8 cellular contexts compared by ENCODE assay signal in the genomic region with DNA sequence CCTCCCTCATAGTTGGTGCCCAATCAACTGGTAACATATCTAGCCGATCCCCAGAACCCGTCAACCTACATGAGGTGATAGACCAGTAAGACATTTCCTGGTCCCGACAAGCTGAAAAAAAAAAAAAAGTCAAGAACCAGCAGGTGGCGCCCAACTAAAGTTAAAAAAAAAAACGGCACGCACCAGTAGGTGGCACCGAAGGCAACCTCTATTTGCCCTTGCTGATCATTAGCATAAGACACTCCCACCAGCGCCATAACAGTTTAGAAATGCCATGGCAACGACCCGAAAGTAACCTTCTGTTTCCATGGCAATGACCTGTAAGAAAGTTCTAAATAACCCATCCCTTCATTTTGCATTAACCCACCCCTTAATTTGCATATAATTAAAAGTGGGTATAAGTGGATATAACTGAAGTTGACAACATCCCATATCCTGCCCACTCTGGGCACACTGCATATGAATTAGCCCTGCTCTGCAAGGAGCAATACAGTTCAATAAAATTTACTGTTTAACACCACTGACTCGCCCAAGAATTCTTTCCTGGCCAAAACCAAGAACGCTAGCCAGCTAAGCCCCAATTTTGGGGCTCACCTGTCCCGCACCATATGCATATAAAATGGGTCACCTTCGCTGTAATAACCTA.
A peak's percentile ranks its signal among the peaks of the same experiment; 100 is the strongest.
DNase-seq lines count a peak whose midpoint lies in the region; TF ChIP-seq lines count a peak whose summit lies in the region.

No MANE protein-coding gene starts in this region.

- peak; percentile 23 for DNase-seq in AG08396 (ENCODE audit: low spot score)
- peak; percentile 54 for DNase-seq in GM12865 (ENCODE audit: low read depth)
- DNase-seq in HFFc6 = peak; percentile 41
- peak; percentile 7 for DNase-seq in MG63
- DNase-seq in T-helper 1 cell = peak in 3 of 5 donors; percentile 2 to 76 (median 15)
- peak; percentile 35 for DNase-seq in dermis blood vessel endothelial cell
- DNase-seq in mesothelial cell of epicardium (ENCODE audit: low spot score in 2 of 2, unreplicated experiment in 2 of 2) = no peak
- no peak for DNase-seq in mesenteric fat pad (ENCODE audit: low spot score)

- peak overlapping the region; percentile 71 for H3K27ac Mint-ChIP-seq in HFFc6
- no peak overlapping the region for H3K27ac Mint-ChIP-seq in mesothelial cell of epicardium

- TF ChIP-seq CTCF in GM12865 (IDR thresholded peaks at IDR 0.05; ENCODE audit: insufficient read depth, low read depth, low read length, missing control alignments) = peak; percentile 31
- TF ChIP-seq CTCF in HFFc6 (IDR thresholded peaks at IDR 0.05) = peak; percentile 82
- TF ChIP-seq CTCF in mesothelial cell of epicardium (IDR thresholded peaks at IDR 0.05; ENCODE audit: unreplicated experiment) = peak; percentile 79

- no peaks in the 10 kb centered on the region for H3K27me3 ChIP-seq in MG63

- H3K4me3 ChIP-seq in GM12865 (ENCODE audit: low read depth, low read length) (no peak overlapping the region), MG63 (no peak overlapping the region)

- H3K27me3 Mint-ChIP-seq in HFFc6 (ENCODE audit: insufficient read depth) (no peaks in the 10 kb centered on the region; the same call in 1 of the 2 replicates), mesothelial cell of epicardium (ENCODE audit: low read depth) (no peaks in the 10 kb centered on the region)

- H3K9me3 Mint-ChIP-seq in HFFc6 = no peaks in the 10 kb centered on the region
- peaks cover 34% of the 10 kb centered on the region for H3K9me3 Mint-ChIP-seq in mesothelial cell of epicardium

- peaks cover 19% of the 10 kb centered on the region for H3K4me1 Mint-ChIP-seq in HFFc6 (ENCODE audit: low read depth)
- H3K4me1 Mint-ChIP-seq in mesothelial cell of epicardium = peaks cover 13% of the 10 kb centered on the region

- H3K4me3 Mint-ChIP-seq in HFFc6 (peak overlapping the region; percentile 6), mesothelial cell of epicardium (no peak overlapping the region)

- H3K36me3 ChIP-seq in MG63 = no peaks in the 10 kb centered on the region

- no peaks in the 10 kb centered on the region for H3K36me3 Mint-ChIP-seq in HFFc6 (ENCODE audit: low read depth)
- H3K36me3 Mint-ChIP-seq in mesothelial cell of epicardium = no peaks in the 10 kb centered on the region

- H3K9me3 ChIP-seq in MG63 = no peaks in the 10 kb centered on the region

Comparison
In these comparisons a context has a peak if more than half of its experiments do, and no peak if none do; other contexts are left out.
1. DNase-seq: peak in AG08396 (single experiment), GM12865 (single experiment), HFFc6 (single experiment), MG63 (single experiment), T-helper 1 cell (3 of 5) and dermis blood vessel endothelial cell (single experiment); none in mesothelial cell of epicardium (0 of 2) and mesenteric fat pad (single experiment).
2. CTCF ChIP-seq: peak in every context shown above with its lines; median percentile 82 in HFFc6; 79 in mesothelial cell of epicardium; 31 in GM12865.